8 cellular contexts compared by ENCODE assay signal in the genomic region with DNA sequence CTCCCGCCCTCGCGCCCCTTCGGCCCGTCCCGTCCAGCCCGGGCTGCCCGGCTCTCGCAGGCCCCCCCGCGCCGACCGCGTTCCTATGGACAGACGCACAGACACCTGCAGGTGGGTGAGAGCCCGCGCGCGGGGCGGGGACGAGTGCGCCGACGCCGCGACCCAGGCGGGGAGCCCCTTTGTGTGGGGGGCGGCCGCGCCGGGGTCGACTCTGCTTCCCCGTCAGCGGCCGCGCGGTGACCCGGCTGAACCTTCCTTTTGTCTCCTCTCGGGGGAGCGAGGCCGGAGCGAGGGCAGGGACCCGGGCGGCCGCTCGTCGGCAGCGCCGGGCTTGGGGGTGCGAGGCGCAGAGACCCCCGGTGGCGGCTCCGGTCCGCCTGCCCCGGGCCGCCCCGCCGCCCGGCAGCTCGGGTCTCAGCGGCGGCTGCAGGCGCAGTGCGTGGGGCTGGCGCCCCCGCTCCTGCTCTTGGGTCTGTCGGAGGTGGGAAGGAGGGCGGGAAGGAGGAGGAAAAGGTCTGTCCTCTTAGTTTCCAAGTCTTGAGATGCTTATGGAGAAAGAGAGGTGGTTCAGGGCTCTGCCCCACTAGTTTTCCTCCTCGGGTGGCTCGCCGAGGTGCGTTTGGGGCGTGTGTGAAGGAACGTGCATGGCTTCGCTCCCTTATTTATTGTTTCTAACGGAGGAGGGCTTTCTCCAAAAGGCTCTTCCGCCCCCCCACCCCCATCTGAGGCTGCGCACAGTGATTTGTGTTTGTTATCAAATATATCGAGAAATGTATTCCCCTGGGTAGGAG. TPM values are rescaled to one million over a fixed set of nuclear protein-coding genes. Genes with fewer than 3 reads are reported as not detected.
DNase-seq lines count a peak whose midpoint lies in the region; ATAC-seq and TF ChIP-seq lines count a peak whose summit lies in the region.

No MANE protein-coding gene starts in this region.

- peak overlapping the region; percentile 75 for H3K4me2 ChIP-seq in HCT116 (ENCODE audit: low read length)

- in situ Hi-C loops in brain microvascular endothelial cell (cut with HindIII; ENCODE audit: low pct_ligation_motif_present, low sequenced_read_pairs): no loop called here

- no peak overlapping the region for H2AFZ ChIP-seq in HCT116 (ENCODE audit: low read depth, low read length, poor library complexity, severe bottlenecking)

- peak overlapping the region; percentile 61 for H3K9ac ChIP-seq in HCT116 (ENCODE audit: low read length)

- POLR2A ChIA-PET in HCT116 (lab: Charles Lee): interaction anchor here (0.7 to 1.0 kb wide), 2 partner anchors 24 to 108 kb away, joined by 4 to 5 read pairs; no protein-coding TSS in a partner anchor

- H3K79me2 ChIP-seq in HCT116 (ENCODE audit: insufficient read depth, low read length): peaks cover 39% of the 10 kb centered on the region

- peak; percentile 75 for ATAC-seq in HCT116

- TF ChIP-seq CTCF in GM12873 (IDR thresholded peaks at IDR 0.05; ENCODE audit: insufficient read depth, low read depth, low read length, missing control alignments): peak; percentile 1
- no peak for TF ChIP-seq CTCF in HCT116 (IDR thresholded peaks at IDR 0.05 in 2 of 3, conservative IDR thresholded peaks at IDR 0.05 in 1 of 3; ENCODE audit: borderline replicate concordance in 1 of 3, insufficient read depth in 1 of 3, low read depth in 2 of 3, low read length in 2 of 3)
- no peak for TF ChIP-seq CTCF in brain microvascular endothelial cell (IDR thresholded peaks at IDR 0.05; ENCODE audit: low read depth, low read length, missing control alignments)

- peaks cover 6% of the 10 kb centered on the region for H4K20me1 ChIP-seq in HCT116 (ENCODE audit: insufficient read depth)

- RAD21 ChIA-PET in HCT116 (lab: Charles Lee; ENCODE audit: low non-redundant PET in 1 of 2, low total read pairs in 2 of 2, uncharacterized antibody in 2 of 2, unreplicated experiment in 2 of 2): interaction anchor here in 1 of 2 experiments (0.7 to 1.0 kb wide), 2 partner anchors 107 to 108 kb away, joined by 3 to 8 read pairs; partner anchors contain the start of gene HSDL2

- no peaks in the 10 kb centered on the region for H3K27me3 ChIP-seq in HCT116 (ENCODE audit: insufficient read depth, low read length)
- no peaks in the 10 kb centered on the region for H3K27me3 ChIP-seq in brain microvascular endothelial cell (replicated peaks)

- H3K36me3 ChIP-seq in HCT116 (ENCODE audit: control insufficient read depth in 1 of 2, insufficient read depth in 2 of 2, low read length in 2 of 2) (no peaks in the 10 kb centered on the region), brain microvascular endothelial cell (replicated peaks) (no peaks in the 10 kb centered on the region)

- H3K4me3 ChIP-seq in HCT116 (replicated peaks in 1 of 2; ENCODE audit: low read depth in 1 of 2, low read length in 2 of 2) (peak overlapping the region; percentile 71), brain microvascular endothelial cell (ENCODE audit: low read depth, low read length) (peak overlapping the region; percentile 70)

- H3K27ac ChIP-seq in HCT116 (ENCODE audit: low read depth, low read length) (peak overlapping the region; percentile 66), brain microvascular endothelial cell (no peak overlapping the region)

- intact Hi-C loops in HCT116 (cut with micrococcal nuclease): loop anchor here (10.0 kb wide), 1 partner anchor 228 kb away; the partner anchor contains the start of gene INIP

- DNase-seq in HCT116 (ENCODE audit: low read depth, low spot score) (peak; percentile 27), M059J (ENCODE audit: low read depth) (peak; percentile 69), UCSD-AML1 (lab: John Stamatoyannopoulos, UW; ENCODE audit: unreplicated experiment) (peak; percentile 63), brain microvascular endothelial cell (peak; percentile 49), iris pigment epithelial cell (ENCODE audit: low read depth) (peak; percentile 53), middle frontal gyrus (ENCODE audit: extremely low spot score, low spot score) (no peak)
- DNase-seq in stimulated activated CD4-positive, alpha-beta T cell treated with anti-CD3 and anti-CD28 coated beads, Interleukin-12 subunit alpha, Interleukin-12 subunit beta, amount 100 ng/mL, for 4 hours: peak; percentile 49

- TF ChIP-seq POLR2A in HCT116 (IDR thresholded peaks at IDR 0.05; ENCODE audit: borderline replicate concordance, extremely low read depth, insufficient read depth, insufficient read length): no peak

- no TSS peak for BruUV-seq in HCT116 (replicated peaks; lab: Mats Ljungman, UMichigan)

- no peaks in the 10 kb centered on the region for H3K9me3 ChIP-seq in HCT116 (ENCODE audit: control insufficient read depth in 1 of 2, insufficient read depth in 1 of 2, low read depth in 1 of 2, low read length in 2 of 2)

- H3K4me1 ChIP-seq in HCT116 (ENCODE audit: control insufficient read depth in 1 of 2, insufficient read depth in 2 of 2, low read length in 2 of 2): peaks cover 5 to 13% of the 10 kb centered on the region in 2 experiments

- TF ChIP-seq RAD21 in HCT116 (IDR thresholded peaks at IDR 0.05; ENCODE audit: low read depth): 0 out of 2 replicates have a peak, but pooled peaks have one; percentile 7

- CTCF ChIA-PET in HCT116 (lab: Charles Lee): no interaction called here

- no peaks in the 10 kb centered on the region for H3K9me2 ChIP-seq in HCT116 (ENCODE audit: insufficient read depth)

TF ChIP-seq in HCT116, 20 proteins besides CTCF, POLR2A, EP300 and RAD21 (continues in another document):
- TF ChIP-seq ZFX (IDR thresholded peaks at IDR 0.05): no peak
- no peak for TF ChIP-seq CEBPB (IDR thresholded peaks at IDR 0.05; ENCODE audit: low read depth)
- TF ChIP-seq EZH2 (IDR thresholded peaks at IDR 0.05): no peak
- no peak for TF ChIP-seq POLR2AphosphoS5 (IDR thresholded peaks at IDR 0.05; ENCODE audit: low read depth, low read length)
- TF ChIP-seq, protein P1, sequence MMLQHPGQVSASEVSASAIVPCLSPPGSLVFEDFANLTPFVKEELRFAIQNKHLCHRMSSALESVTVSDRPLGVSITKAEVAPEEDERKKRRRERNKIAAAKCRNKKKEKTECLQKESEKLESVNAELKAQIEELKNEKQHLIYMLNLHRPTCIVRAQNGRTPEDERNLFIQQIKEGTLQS (IDR thresholded peaks at IDR 0.05): no peak
- TF ChIP-seq REST (IDR thresholded peaks at IDR 0.05; ENCODE audit: low read depth): no peak
- TF ChIP-seq SP1 (IDR thresholded peaks at IDR 0.05; ENCODE audit: low read depth): no peak
- TF ChIP-seq, protein P2, sequence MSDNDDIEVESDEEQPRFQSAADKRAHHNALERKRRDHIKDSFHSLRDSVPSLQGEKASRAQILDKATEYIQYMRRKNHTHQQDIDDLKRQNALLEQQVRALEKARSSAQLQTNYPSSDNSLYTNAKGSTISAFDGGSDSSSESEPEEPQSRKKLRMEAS (IDR thresholded peaks at IDR 0.05): peak; percentile 44; the same call in 1 of the 2 replicates
- TF ChIP-seq ELF1 (IDR thresholded peaks at IDR 0.05; ENCODE audit: borderline replicate concordance, low read depth): no peak
- TF ChIP-seq SRF (IDR thresholded peaks at IDR 0.05; ENCODE audit: low read depth): no peak
- TF ChIP-seq TCF7L2 (IDR thresholded peaks at IDR 0.05; ENCODE audit: borderline replicate concordance, extremely low read depth, insufficient read depth, insufficient read length): no peak
- no peak for TF ChIP-seq JUND (IDR thresholded peaks at IDR 0.05)
- TF ChIP-seq FOSL1 (IDR thresholded peaks at IDR 0.05; ENCODE audit: low read depth): no peak
- TF ChIP-seq ZBTB33 (IDR thresholded peaks at IDR 0.05; ENCODE audit: extremely low read depth, insufficient replicate concordance, low read length): no peak
- peak; percentile 38; the same call in 1 of the 2 replicates for TF ChIP-seq SIN3A (IDR thresholded peaks at IDR 0.05; ENCODE audit: low read depth)
- no peak for TF ChIP-seq EZH2phosphoT487 (IDR thresholded peaks at IDR 0.05; ENCODE audit: borderline replicate concordance)

RNA-seq across cellular contexts. Expression of gene KIAA1958, which starts 0.6 kb away (rescaled TPM):
- total RNA-seq in HCT116 (2021; ENCODE audit: unreplicated experiment): 18.5 TPM
- polyA plus RNA-seq in HCT116 (2012): 6.0 TPM in 2 replicates
- 2.9 and 6.0 TPM in 2 replicates for total RNA-seq in M059J (2014; rRNA removed; shearing (Covaris generic))
